27 cellular contexts compared by ENCODE assay signal in the genomic region with DNA sequence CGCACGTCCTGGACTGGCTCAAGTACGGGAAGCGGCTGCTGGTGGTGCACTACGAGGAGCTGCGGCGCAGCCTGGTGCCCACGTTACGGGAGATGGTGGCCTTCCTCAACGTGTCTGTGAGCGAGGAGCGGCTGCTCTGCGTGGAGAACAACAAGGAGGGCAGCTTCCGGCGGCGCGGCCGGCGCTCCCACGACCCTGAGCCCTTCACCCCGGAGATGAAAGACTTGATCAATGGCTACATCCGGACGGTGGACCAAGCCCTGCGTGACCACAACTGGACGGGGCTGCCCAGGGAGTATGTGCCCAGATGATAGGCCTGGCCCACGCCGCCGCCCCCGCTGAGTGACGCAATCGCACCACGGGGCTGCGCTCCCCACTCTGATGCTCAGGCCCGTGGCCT. TPM values are rescaled to one million over a fixed set of nuclear protein-coding genes. Genes with fewer than 3 reads are reported as not detected.
"Had no signal": no experiment of that assay in that cellular context is flagged by ENCODE, and none has a peak within 500 bp of the region (broad histone marks: within the 10 kb centered on the region; RNA-seq: fewer than 3 reads in every experiment).

No MANE protein-coding gene starts in this region.

- H3K4me3 ChIP-seq: colonic mucosa, lung, mucosa of descending colon, neural progenitor cell, prostate gland, right atrium auricular region, sigmoid colon, testis, tibial artery, uterus had no signal

- H3K4me3 Mint-ChIP-seq: effector memory CD8-positive, alpha-beta T cell; immature natural killer cell; memory B cell; mesothelial cell of epicardium; naive thymus-derived CD4-positive, alpha-beta T cell; nephron; neural progenitor cell; stimulated activated memory B cell treated with anti-CD40 and anti-IgM and Interleukin-4, amounts not matched to agents 10 μg/mL and 1 μg/mL and 100 μg/mL, for 72 hours; type B pancreatic cell had no signal

- H3K36me3 ChIP-seq: colonic mucosa, neural progenitor cell, prostate gland, right atrium auricular region, sigmoid colon, uterus had no signal

- H3K9me3 Mint-ChIP-seq: immature natural killer cell had no signal

- H3K36me3 Mint-ChIP-seq: immature natural killer cell; memory B cell; mesothelial cell of epicardium; stimulated activated memory B cell treated with anti-CD40 and anti-IgM and Interleukin-4, amounts not matched to agents 10 μg/mL and 1 μg/mL and 100 μg/mL, for 72 hours; type B pancreatic cell had no signal

- H3K4me1 Mint-ChIP-seq: immature natural killer cell; memory B cell; mesothelial cell of epicardium; naive thymus-derived CD4-positive, alpha-beta T cell; nephron; stimulated activated memory B cell treated with anti-CD40 and anti-IgM and Interleukin-4, amounts not matched to agents 10 μg/mL and 1 μg/mL and 100 μg/mL, for 72 hours had no signal

- H3K27me3 Mint-ChIP-seq: memory B cell; stimulated activated memory B cell treated with anti-CD40 and anti-IgM and Interleukin-4, amounts not matched to agents 10 μg/mL and 1 μg/mL and 100 μg/mL, for 72 hours; type B pancreatic cell had no signal

- DNase-seq: colonic mucosa; dermis blood vessel endothelial cell; effector memory CD8-positive, alpha-beta T cell; hypothalamus; immature natural killer cell; mucosa of descending colon; naive thymus-derived CD4-positive, alpha-beta T cell; nucleus accumbens; sigmoid colon; stimulated activated CD4-positive, alpha-beta T cell treated with anti-CD3 and anti-CD28 coated beads, Interleukin-2, amount 100 ng/mL, for 24 hours; stimulated activated CD4-positive, alpha-beta T cell treated with anti-CD3 and anti-CD28 coated beads, Interleukin-4, amount 100 ng/mL, for 24 hours; stimulated activated naive CD8-positive, alpha-beta T cell treated with anti-CD3 and anti-CD28 coated beads, Interleukin-15, Interleukin-2, amounts not matched to agents 100 U/mL and 50 U/mL, for 24 hours; substantia nigra; testis; uterus had no signal

- H3K9me3 ChIP-seq: colonic mucosa, prostate gland, testis, uterus had no signal

- H3K4me1 ChIP-seq: colonic mucosa, neural progenitor cell, prostate gland, right atrium auricular region, sigmoid colon, testis, tibial artery, uterus had no signal

- H3K4me2 ChIP-seq: neural progenitor cell had no signal

- H3K27ac Mint-ChIP-seq: effector memory CD8-positive, alpha-beta T cell; immature natural killer cell; memory B cell; mesothelial cell of epicardium; naive thymus-derived CD4-positive, alpha-beta T cell; nephron; stimulated activated memory B cell treated with anti-CD40 and anti-IgM and Interleukin-4, amounts not matched to agents 10 μg/mL and 1 μg/mL and 100 μg/mL, for 72 hours; type B pancreatic cell had no signal

- H3K9ac ChIP-seq: neural progenitor cell had no signal

- FAIRE-seq: frontal cortex, keratinocyte had no signal

- H3K27me3 ChIP-seq: colonic mucosa, neural progenitor cell, right atrium auricular region, sigmoid colon, testis, tibial artery, uterus had no signal

- ATAC-seq: effector memory CD8-positive, alpha-beta T cell; mucosa of descending colon; naive thymus-derived CD4-positive, alpha-beta T cell; stimulated activated memory B cell treated with anti-CD40 and anti-IgM and Interleukin-4, amounts not matched to agents 10 μg/mL and 1 μg/mL and 100 μg/mL, for 72 hours had no signal

- H2AFZ ChIP-seq: neural progenitor cell had no signal

- H3K27ac ChIP-seq: colonic mucosa, neural progenitor cell, prostate gland, right atrium auricular region, sigmoid colon, testis, tibial artery, uterus had no signal

RNA-seq across cellular contexts. Expression of gene WSCD1, which starts 50.2 kb away (rescaled TPM):
- polyA plus RNA-seq: keratinocyte; naive thymus-derived CD4-positive, alpha-beta T cell had no signal
